In genomic region chr3:45992820-45993219, GRCh38 we compare ENCODE assay signal across 11 cellular contexts. TPM values are rescaled to one million over a fixed set of nuclear protein-coding genes. Genes with fewer than 3 reads are reported as not detected.
A peak's percentile ranks its signal among the peaks of the same experiment; 100 is the strongest.
DNase-seq lines count a peak whose midpoint lies in the region; ATAC-seq and TF ChIP-seq lines count a peak whose summit lies in the region.
"Had no signal": no experiment of that assay in that cellular context is flagged by ENCODE, and none has a peak within 500 bp of the region (broad histone marks: within the 10 kb centered on the region; RNA-seq: fewer than 3 reads in every experiment).

No MANE protein-coding gene starts in this region.

- H3K4me3 ChIP-seq in BLaER1 (no peak overlapping the region), HFF-Myc (replicated peaks; ENCODE audit: low read depth, low read length) (no peak overlapping the region)

- TF ChIP-seq CTCF in HFF-Myc (IDR thresholded peaks at IDR 0.05; ENCODE audit: low read depth, low read length, missing control alignments) = no peak

- H3K27me3 ChIP-seq in BLaER1 = no peaks in the 10 kb centered on the region

- DNase-seq in HFF-Myc (ENCODE audit: extremely low read depth, low read depth) (peak; percentile 84), naive B cell (no peak), NCI-H748 treated with DMSO at 0.1 percent for 48 hours (lab: John Stamatoyannopoulos, UW) (no peak), NCI-H69 (lab: John Stamatoyannopoulos, UW) (no peak), caudate nucleus (lab: John Stamatoyannopoulos, UW) (no peak)
- DNase-seq in activated T-helper 2 cell treated with anti-CD3 and anti-CD28 coated beads, Interferon-gamma antibody, Interleukin-2, Interleukin-4, amounts not matched to agents 10 μg/mL and 5 μg/mL and 100 μg/mL, durations not matched to agents 14 hours and 24 hours and 36 hours (ENCODE audit: low spot score) = no peak
- DNase-seq: erythroblast, NCI-H345 had no signal

- H3K4me1 ChIP-seq in BLaER1 = peaks cover 42% of the 10 kb centered on the region

- peak overlapping the region; percentile 61 for H3K4me3 Mint-ChIP-seq in activated T-helper 2 cell treated with anti-CD3 and anti-CD28 coated beads, Interferon-gamma antibody, Interleukin-2, Interleukin-4, amounts not matched to agents 10 μg/mL and 5 μg/mL and 100 μg/mL, durations not matched to agents 14 hours and 24 hours and 36 hours (ENCODE audit: low read depth)
- peak overlapping the region in 7 of 8 donors; percentile 37 to 90 (median 74) for H3K4me3 Mint-ChIP-seq in naive B cell

- H3K9me3 Mint-ChIP-seq in activated T-helper 2 cell treated with anti-CD3 and anti-CD28 coated beads, Interferon-gamma antibody, Interleukin-2, Interleukin-4, amounts not matched to agents 10 μg/mL and 5 μg/mL and 100 μg/mL, durations not matched to agents 14 hours and 24 hours and 36 hours = no peaks in the 10 kb centered on the region
- H3K9me3 Mint-ChIP-seq in naive B cell = no peaks in the 10 kb centered on the region

- peak overlapping the region; percentile 90 for H3K4me2 ChIP-seq in BLaER1

- H4K20me1 ChIP-seq in BLaER1 = peaks cover 52% of the 10 kb centered on the region

- peaks cover 46% of the 10 kb centered on the region for H3K36me3 Mint-ChIP-seq in activated T-helper 2 cell treated with anti-CD3 and anti-CD28 coated beads, Interferon-gamma antibody, Interleukin-2, Interleukin-4, amounts not matched to agents 10 μg/mL and 5 μg/mL and 100 μg/mL, durations not matched to agents 14 hours and 24 hours and 36 hours (ENCODE audit: low read depth)
- H3K36me3 Mint-ChIP-seq in naive B cell = peaks cover 0 to 6% of the 10 kb centered on the region in 2 donors

- peaks cover 19% of the 10 kb centered on the region for H3K36me3 ChIP-seq in BLaER1

- peaks cover 65% of the 10 kb centered on the region for H3K4me1 Mint-ChIP-seq in activated T-helper 2 cell treated with anti-CD3 and anti-CD28 coated beads, Interferon-gamma antibody, Interleukin-2, Interleukin-4, amounts not matched to agents 10 μg/mL and 5 μg/mL and 100 μg/mL, durations not matched to agents 14 hours and 24 hours and 36 hours (ENCODE audit: low read depth)
- H3K4me1 Mint-ChIP-seq in naive B cell = peaks cover 33 to 72% (median 56%) of the 10 kb centered on the region in 3 donors

- H3K27ac Mint-ChIP-seq in activated T-helper 2 cell treated with anti-CD3 and anti-CD28 coated beads, Interferon-gamma antibody, Interleukin-2, Interleukin-4, amounts not matched to agents 10 μg/mL and 5 μg/mL and 100 μg/mL, durations not matched to agents 14 hours and 24 hours and 36 hours = peak overlapping the region; percentile 90
- peak overlapping the region in 5 of 6 donors; percentile 7 to 75 (median 52) for H3K27ac Mint-ChIP-seq in naive B cell

- peaks cover under 1% of the 10 kb centered on the region for H3K27me3 Mint-ChIP-seq in activated T-helper 2 cell treated with anti-CD3 and anti-CD28 coated beads, Interferon-gamma antibody, Interleukin-2, Interleukin-4, amounts not matched to agents 10 μg/mL and 5 μg/mL and 100 μg/mL, durations not matched to agents 14 hours and 24 hours and 36 hours (ENCODE audit: low read depth)
- H3K27me3 Mint-ChIP-seq in naive B cell = peaks cover 0 to 2% (median 0%) of the 10 kb centered on the region in 3 donors

- intact Hi-C loops in activated T-helper 2 cell treated with anti-CD3 and anti-CD28 coated beads, Interferon-gamma antibody, Interleukin-2, Interleukin-4, amounts not matched to agents 10 μg/mL and 5 μg/mL and 100 μg/mL, durations not matched to agents 14 hours and 24 hours and 36 hours (cut with micrococcal nuclease) = loop anchor here (1.0 to 10.0 kb wide), 7 partner anchors 12 to 302 kb away; partner anchors contain the start of gene CXCR6

- no peak overlapping the region for H3K9ac ChIP-seq in BLaER1

- 0 out of 2 replicates have a peak overlapping the region, but pooled peaks have one; percentile 10 for H3K27ac ChIP-seq in BLaER1
- no peak overlapping the region for H3K27ac ChIP-seq in caudate nucleus (ENCODE audit: low read depth, low read length)

- ATAC-seq in naive B cell (ENCODE audit: low read depth in 2 of 2) (no peak), HG03521 (IDR thresholded peaks at IDR 0.05; ENCODE audit: unreplicated experiment) (no peak)

- H3K9me3 ChIP-seq in BLaER1 = no peaks in the 10 kb centered on the region

RNA-seq across cellular contexts. Expression of gene FYCO1, which starts 2.8 kb away (rescaled TPM):
- 19.6 and 20.2 TPM in 2 replicates for total RNA-seq in activated T-helper 2 cell treated with anti-CD3 and anti-CD28 coated beads, Interferon-gamma antibody, Interleukin-2, Interleukin-4, amounts not matched to agents 10 μg/mL and 5 μg/mL and 100 μg/mL, durations not matched to agents 14 hours and 24 hours and 36 hours
- polyA plus RNA-seq in naive B cell (ENCODE audit: low read depth in 6 of 6) = 1 to 10 TPM in 3 of 6 donors, under 1 TPM in 2, not detected in 1; 0.90 to 5.1 (median 1.2) TPM

RNA-seq across cellular contexts. Expression of gene XCR1, which starts 34.5 kb away (rescaled TPM):
- 0.05 and 0.07 TPM in 2 replicates for total RNA-seq in activated T-helper 2 cell treated with anti-CD3 and anti-CD28 coated beads, Interferon-gamma antibody, Interleukin-2, Interleukin-4, amounts not matched to agents 10 μg/mL and 5 μg/mL and 100 μg/mL, durations not matched to agents 14 hours and 24 hours and 36 hours
- not detected for polyA plus RNA-seq in naive B cell (ENCODE audit: low read depth in 6 of 6)
- total RNA-seq: activated CD8-positive, alpha-beta memory T cell treated with anti-CD3 and anti-CD28 coated beads for 36 hours had no signal

RNA-seq across cellular contexts. Expression of gene CXCR6, which starts 49.6 kb away (rescaled TPM):
- total RNA-seq in activated T-helper 2 cell treated with anti-CD3 and anti-CD28 coated beads, Interferon-gamma antibody, Interleukin-2, Interleukin-4, amounts not matched to agents 10 μg/mL and 5 μg/mL and 100 μg/mL, durations not matched to agents 14 hours and 24 hours and 36 hours = 9.3 and 10.7 TPM in 2 replicates
- polyA plus RNA-seq in naive B cell (ENCODE audit: low read depth in 6 of 6) = under 1 TPM in 5 of 6 donors, not detected in 1; 0.12 to 0.73 (median 0.27) TPM
